18 cellular contexts compared by ENCODE assay signal in genomic region chr4:6491235-6491634, GRCh38. TPM values are rescaled to one million over a fixed set of nuclear protein-coding genes. Genes with fewer than 3 reads are reported as not detected.
DNase-seq lines count a peak whose midpoint lies in the region; ATAC-seq and TF ChIP-seq lines count a peak whose summit lies in the region.
"Had no signal": no experiment of that assay in that cellular context is flagged by ENCODE, and none has a peak within 500 bp of the region (broad histone marks: within the 10 kb centered on the region; RNA-seq: fewer than 3 reads in every experiment).

No MANE protein-coding gene starts in this region.

- TF ChIP-seq POLR2A in vagina (IDR thresholded peaks at IDR 0.05): no peak

- no peak overlapping the region for H3K27ac ChIP-seq in vagina
- H3K27ac ChIP-seq: BLaER1 had no signal

- no peak overlapping the region for H3K27ac Mint-ChIP-seq in osteocyte (ENCODE audit: unreplicated experiment)
- H3K27ac Mint-ChIP-seq: CD14-positive monocyte; CD4-positive, alpha-beta memory T cell had no signal

- no peaks in the 10 kb centered on the region for H3K27me3 ChIP-seq in vagina
- H3K27me3 ChIP-seq: BLaER1 had no signal

- H3K4me1 ChIP-seq in vagina: peaks cover 19% of the 10 kb centered on the region
- H3K4me1 ChIP-seq: BLaER1 had no signal

- H3K4me3 ChIP-seq in vagina: no peak overlapping the region
- H3K4me3 ChIP-seq: BLaER1 had no signal

- no peaks in the 10 kb centered on the region for H3K4me1 Mint-ChIP-seq in osteocyte (ENCODE audit: unreplicated experiment)
- H3K4me1 Mint-ChIP-seq: CD14-positive monocyte; CD4-positive, alpha-beta memory T cell had no signal

- no peak overlapping the region for H3K4me3 Mint-ChIP-seq in osteocyte (ENCODE audit: unreplicated experiment)
- H3K4me3 Mint-ChIP-seq: CD14-positive monocyte; CD4-positive, alpha-beta memory T cell had no signal

- H3K9me3 ChIP-seq in vagina: peaks cover under 1% of the 10 kb centered on the region

- H3K36me3 Mint-ChIP-seq in osteocyte (ENCODE audit: unreplicated experiment): no peaks in the 10 kb centered on the region
- H3K36me3 Mint-ChIP-seq: CD14-positive monocyte; CD4-positive, alpha-beta memory T cell had no signal

- peaks cover 18% of the 10 kb centered on the region for H3K9me3 Mint-ChIP-seq in osteocyte (ENCODE audit: unreplicated experiment)

- no peaks in the 10 kb centered on the region for H3K36me3 ChIP-seq in vagina
- H3K36me3 ChIP-seq: BLaER1 had no signal

- DNase-seq in activated CD8-positive, alpha-beta memory T cell treated with anti-CD3 and anti-CD28 coated beads for 24 hours: peak; percentile 5
- no peak for DNase-seq in activated CD8-positive, alpha-beta memory T cell treated with anti-CD3 and anti-CD28 coated beads, Interleukin-2, amount 50 U/mL, for 4 hours
- DNase-seq in ecto neural progenitor cell (ENCODE audit: low spot score): peak; percentile 21
- peak; percentile 79 for DNase-seq in osteocyte (ENCODE audit: extremely low spot score, unreplicated experiment)
- peak; percentile 46 to 72 for DNase-seq in vagina (ENCODE audit: extremely low spot score in 2 of 2)
- DNase-seq in stimulated activated CD8-positive, alpha-beta memory T cell treated with anti-CD3 and anti-CD28 coated beads, Interleukin-4, amount 100 ng/mL, for 48 hours: no peak
- DNase-seq in DMS79 (lab: John Stamatoyannopoulos, UW): no peak
- DNase-seq: 8988T; CD4-positive, alpha-beta memory T cell; DMS153; DMS79 treated with DMSO at 0.1 percent for 48 hours; GF-D8; HCEC 1CT; IMR-90 had no signal

- peaks cover 6% of the 10 kb centered on the region for H3K27me3 Mint-ChIP-seq in osteocyte (ENCODE audit: unreplicated experiment)

- intact Hi-C loops in vagina (cut with DNase I): no loop called here

- ATAC-seq in HG02610 (IDR thresholded peaks at IDR 0.05; ENCODE audit: unreplicated experiment): no peak

- no peak for TF ChIP-seq CTCF in osteocyte (IDR thresholded peaks at IDR 0.05)
- no peak for TF ChIP-seq CTCF in vagina (IDR thresholded peaks at IDR 0.05)

RNA-seq across cellular contexts. Expression of gene PPP2R2C, which starts 18.8 kb away (rescaled TPM):
- total RNA-seq in osteocyte (not detected in 2 replicates), vagina (17.2 TPM)
- total RNA-seq: A673; CD4-positive, alpha-beta memory T cell; IMR-90 had no signal

Comparison
In these comparisons a context has a peak if more than half of its experiments do, and no peak if none do; other contexts are left out.
1. DNase-seq: peak in activated CD8-positive, alpha-beta memory T cell treated with anti-CD3 and anti-CD28 coated beads for 24 hours (single experiment), ecto neural progenitor cell (single experiment), osteocyte (single experiment) and vagina (2 of 2); none in activated CD8-positive, alpha-beta memory T cell treated with anti-CD3 and anti-CD28 coated beads, Interleukin-2, amount 50 U/mL, for 4 hours (single experiment), stimulated activated CD8-positive, alpha-beta memory T cell treated with anti-CD3 and anti-CD28 coated beads, Interleukin-4, amount 100 ng/mL, for 48 hours (single experiment) and DMS79 (single experiment).
2. RNA of gene PPP2R2C, which starts 18.8 kb away (total RNA-seq): 17.2 TPM in vagina (single experiment); not detected in osteocyte; every median in the first group is over 10 times any median in the second.